ENCODE assay signal across 1 cellular context in the genomic region with DNA sequence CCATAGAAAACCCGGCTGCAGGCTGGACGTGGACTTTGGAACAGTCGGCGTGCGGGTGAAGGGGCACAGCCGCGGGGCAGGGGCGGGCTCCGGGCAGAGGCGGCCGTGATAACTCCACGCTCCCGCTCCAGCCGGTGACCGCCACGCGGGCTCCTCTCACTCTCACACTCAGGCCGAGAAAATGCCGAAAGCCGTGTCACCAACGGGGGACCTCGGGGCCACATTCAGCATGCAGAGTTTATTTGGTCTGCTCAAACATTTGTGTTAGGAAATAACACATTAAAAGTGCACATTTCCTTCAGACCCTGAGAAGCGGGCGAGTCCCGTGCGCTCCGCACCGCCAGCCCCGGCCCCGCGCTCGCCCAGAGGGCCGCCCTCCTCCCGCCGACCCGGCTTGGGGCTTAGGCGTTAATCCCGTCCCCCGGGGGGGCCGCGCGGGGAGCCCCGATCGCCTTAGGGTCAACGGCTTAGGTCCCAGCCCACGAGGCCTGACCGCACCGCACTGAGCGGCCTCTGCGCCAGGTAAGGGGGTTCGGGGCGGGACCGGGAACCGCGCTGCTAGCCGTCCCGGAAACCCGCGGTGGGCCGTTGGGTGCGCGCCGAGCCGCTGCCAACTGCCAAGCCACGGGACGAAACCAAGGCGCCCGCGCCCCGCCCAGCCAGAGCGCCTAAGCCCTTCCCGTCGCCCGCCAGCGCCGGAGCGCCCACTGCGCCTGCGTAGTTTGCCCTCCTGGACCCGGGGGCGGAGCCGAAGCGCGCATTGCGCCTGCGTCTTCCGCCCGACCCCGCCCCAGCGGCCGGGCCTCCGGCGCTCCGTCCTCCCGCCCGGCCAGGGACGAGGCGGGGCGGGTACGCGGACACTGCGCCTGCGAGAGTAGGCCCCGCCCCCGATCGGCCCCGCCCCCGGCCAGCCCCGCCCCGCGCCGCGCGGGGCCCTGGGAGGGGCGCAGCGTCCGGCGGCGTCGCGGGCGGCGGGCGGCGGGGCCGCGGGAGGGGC.
TF ChIP-seq lines count a peak whose summit lies in the region.

A gene with protein sequence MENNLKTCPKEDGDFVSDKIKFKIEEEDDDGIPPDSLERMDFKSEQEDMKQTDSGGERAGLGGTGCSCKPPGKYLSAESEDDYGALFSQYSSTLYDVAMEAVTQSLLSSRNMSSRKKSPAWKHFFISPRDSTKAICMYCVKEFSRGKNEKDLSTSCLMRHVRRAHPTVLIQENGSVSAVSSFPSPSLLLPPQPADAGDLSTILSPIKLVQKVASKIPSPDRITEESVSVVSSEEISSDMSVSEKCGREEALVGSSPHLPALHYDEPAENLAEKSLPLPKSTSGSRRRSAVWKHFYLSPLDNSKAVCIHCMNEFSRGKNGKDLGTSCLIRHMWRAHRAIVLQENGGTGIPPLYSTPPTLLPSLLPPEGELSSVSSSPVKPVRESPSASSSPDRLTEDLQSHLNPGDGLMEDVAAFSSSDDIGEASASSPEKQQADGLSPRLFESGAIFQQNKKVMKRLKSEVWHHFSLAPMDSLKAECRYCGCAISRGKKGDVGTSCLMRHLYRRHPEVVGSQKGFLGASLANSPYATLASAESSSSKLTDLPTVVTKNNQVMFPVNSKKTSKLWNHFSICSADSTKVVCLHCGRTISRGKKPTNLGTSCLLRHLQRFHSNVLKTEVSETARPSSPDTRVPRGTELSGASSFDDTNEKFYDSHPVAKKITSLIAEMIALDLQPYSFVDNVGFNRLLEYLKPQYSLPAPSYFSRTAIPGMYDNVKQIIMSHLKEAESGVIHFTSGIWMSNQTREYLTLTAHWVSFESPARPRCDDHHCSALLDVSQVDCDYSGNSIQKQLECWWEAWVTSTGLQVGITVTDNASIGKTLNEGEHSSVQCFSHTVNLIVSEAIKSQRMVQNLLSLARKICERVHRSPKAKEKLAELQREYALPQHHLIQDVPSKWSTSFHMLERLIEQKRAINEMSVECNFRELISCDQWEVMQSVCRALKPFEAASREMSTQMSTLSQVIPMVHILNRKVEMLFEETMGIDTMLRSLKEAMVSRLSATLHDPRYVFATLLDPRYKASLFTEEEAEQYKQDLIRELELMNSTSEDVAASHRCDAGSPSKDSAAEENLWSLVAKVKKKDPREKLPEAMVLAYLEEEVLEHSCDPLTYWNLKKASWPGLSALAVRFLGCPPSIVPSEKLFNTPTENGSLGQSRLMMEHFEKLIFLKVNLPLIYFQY (plus strand): TSS at position 947 of the 997 bp plus-strand sequence. CDS start 29,819 bp downstream, outside the sequence.

TF ChIP-seq in HepG2, 621 proteins besides CTCF, POLR2A, EP300 and RAD21 (continued from another document and continues in another):
- TF ChIP-seq, protein P1, sequence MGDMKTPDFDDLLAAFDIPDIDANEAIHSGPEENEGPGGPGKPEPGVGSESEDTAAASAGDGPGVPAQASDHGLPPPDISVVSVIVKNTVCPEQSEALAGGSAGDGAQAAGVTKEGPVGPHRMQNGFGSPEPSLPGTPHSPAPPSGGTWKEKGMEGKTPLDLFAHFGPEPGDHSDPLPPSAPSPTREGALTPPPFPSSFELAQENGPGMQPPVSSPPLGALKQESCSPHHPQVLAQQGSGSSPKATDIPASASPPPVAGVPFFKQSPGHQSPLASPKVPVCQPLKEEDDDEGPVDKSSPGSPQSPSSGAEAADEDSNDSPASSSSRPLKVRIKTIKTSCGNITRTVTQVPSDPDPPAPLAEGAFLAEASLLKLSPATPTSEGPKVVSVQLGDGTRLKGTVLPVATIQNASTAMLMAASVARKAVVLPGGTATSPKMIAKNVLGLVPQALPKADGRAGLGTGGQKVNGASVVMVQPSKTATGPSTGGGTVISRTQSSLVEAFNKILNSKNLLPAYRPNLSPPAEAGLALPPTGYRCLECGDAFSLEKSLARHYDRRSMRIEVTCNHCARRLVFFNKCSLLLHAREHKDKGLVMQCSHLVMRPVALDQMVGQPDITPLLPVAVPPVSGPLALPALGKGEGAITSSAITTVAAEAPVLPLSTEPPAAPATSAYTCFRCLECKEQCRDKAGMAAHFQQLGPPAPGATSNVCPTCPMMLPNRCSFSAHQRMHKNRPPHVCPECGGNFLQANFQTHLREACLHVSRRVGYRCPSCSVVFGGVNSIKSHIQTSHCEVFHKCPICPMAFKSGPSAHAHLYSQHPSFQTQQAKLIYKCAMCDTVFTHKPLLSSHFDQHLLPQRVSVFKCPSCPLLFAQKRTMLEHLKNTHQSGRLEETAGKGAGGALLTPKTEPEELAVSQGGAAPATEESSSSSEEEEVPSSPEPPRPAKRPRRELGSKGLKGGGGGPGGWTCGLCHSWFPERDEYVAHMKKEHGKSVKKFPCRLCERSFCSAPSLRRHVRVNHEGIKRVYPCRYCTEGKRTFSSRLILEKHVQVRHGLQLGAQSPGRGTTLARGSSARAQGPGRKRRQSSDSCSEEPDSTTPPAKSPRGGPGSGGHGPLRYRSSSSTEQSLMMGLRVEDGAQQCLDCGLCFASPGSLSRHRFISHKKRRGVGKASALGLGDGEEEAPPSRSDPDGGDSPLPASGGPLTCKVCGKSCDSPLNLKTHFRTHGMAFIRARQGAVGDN (CRISPR knock-in tag; IDR thresholded peaks at IDR 0.05): peak; percentile 92
- TF ChIP-seq ZNF33A (CRISPR knock-in tag; IDR thresholded peaks at IDR 0.05; ENCODE audit: borderline replicate concordance): 0 out of 2 replicates have a peak, but pooled peaks have one; percentile 41
- no peak for TF ChIP-seq DPF2 (CRISPR knock-in tag; IDR thresholded peaks at IDR 0.05; ENCODE audit: borderline replicate concordance, low read depth)
- TF ChIP-seq GATA4 (IDR thresholded peaks at IDR 0.05; ENCODE audit: borderline replicate concordance, low read depth): peak; percentile 33; the same call in 1 of the 2 replicates
- TF ChIP-seq, protein P2, sequence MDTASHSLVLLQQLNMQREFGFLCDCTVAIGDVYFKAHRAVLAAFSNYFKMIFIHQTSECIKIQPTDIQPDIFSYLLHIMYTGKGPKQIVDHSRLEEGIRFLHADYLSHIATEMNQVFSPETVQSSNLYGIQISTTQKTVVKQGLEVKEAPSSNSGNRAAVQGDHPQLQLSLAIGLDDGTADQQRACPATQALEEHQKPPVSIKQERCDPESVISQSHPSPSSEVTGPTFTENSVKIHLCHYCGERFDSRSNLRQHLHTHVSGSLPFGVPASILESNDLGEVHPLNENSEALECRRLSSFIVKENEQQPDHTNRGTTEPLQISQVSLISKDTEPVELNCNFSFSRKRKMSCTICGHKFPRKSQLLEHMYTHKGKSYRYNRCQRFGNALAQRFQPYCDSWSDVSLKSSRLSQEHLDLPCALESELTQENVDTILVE (CRISPR knock-in tag; IDR thresholded peaks at IDR 0.05): peak; percentile 71; the same call in 1 of the 2 replicates
- TF ChIP-seq, protein P3, sequence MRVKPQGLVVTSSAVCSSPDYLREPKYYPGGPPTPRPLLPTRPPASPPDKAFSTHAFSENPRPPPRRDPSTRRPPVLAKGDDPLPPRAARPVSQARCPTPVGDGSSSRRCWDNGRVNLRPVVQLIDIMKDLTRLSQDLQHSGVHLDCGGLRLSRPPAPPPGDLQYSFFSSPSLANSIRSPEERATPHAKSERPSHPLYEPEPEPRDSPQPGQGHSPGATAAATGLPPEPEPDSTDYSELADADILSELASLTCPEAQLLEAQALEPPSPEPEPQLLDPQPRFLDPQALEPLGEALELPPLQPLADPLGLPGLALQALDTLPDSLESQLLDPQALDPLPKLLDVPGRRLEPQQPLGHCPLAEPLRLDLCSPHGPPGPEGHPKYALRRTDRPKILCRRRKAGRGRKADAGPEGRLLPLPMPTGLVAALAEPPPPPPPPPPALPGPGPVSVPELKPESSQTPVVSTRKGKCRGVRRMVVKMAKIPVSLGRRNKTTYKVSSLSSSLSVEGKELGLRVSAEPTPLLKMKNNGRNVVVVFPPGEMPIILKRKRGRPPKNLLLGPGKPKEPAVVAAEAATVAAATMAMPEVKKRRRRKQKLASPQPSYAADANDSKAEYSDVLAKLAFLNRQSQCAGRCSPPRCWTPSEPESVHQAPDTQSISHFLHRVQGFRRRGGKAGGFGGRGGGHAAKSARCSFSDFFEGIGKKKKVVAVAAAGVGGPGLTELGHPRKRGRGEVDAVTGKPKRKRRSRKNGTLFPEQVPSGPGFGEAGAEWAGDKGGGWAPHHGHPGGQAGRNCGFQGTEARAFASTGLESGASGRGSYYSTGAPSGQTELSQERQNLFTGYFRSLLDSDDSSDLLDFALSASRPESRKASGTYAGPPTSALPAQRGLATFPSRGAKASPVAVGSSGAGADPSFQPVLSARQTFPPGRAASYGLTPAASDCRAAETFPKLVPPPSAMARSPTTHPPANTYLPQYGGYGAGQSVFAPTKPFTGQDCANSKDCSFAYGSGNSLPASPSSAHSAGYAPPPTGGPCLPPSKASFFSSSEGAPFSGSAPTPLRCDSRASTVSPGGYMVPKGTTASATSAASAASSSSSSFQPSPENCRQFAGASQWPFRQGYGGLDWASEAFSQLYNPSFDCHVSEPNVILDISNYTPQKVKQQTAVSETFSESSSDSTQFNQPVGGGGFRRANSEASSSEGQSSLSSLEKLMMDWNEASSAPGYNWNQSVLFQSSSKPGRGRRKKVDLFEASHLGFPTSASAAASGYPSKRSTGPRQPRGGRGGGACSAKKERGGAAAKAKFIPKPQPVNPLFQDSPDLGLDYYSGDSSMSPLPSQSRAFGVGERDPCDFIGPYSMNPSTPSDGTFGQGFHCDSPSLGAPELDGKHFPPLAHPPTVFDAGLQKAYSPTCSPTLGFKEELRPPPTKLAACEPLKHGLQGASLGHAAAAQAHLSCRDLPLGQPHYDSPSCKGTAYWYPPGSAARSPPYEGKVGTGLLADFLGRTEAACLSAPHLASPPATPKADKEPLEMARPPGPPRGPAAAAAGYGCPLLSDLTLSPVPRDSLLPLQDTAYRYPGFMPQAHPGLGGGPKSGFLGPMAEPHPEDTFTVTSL (CRISPR knock-in tag; IDR thresholded peaks at IDR 0.05; ENCODE audit: borderline replicate concordance): peak; percentile 51; the same call in 1 of the 2 replicates
- peak; percentile 65 for TF ChIP-seq ZMYM2 (CRISPR knock-in tag; IDR thresholded peaks at IDR 0.05)
- TF ChIP-seq, protein P4, sequence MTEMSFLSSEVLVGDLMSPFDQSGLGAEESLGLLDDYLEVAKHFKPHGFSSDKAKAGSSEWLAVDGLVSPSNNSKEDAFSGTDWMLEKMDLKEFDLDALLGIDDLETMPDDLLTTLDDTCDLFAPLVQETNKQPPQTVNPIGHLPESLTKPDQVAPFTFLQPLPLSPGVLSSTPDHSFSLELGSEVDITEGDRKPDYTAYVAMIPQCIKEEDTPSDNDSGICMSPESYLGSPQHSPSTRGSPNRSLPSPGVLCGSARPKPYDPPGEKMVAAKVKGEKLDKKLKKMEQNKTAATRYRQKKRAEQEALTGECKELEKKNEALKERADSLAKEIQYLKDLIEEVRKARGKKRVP (CRISPR knock-in tag; IDR thresholded peaks at IDR 0.05): no peak
- TF ChIP-seq ZNF501 (CRISPR knock-in tag; IDR thresholded peaks at IDR 0.05): peak; percentile 88
- no peak for TF ChIP-seq JUND (CRISPR knock-in tag; IDR thresholded peaks at IDR 0.05)
- no peak for TF ChIP-seq PAWR (CRISPR knock-in tag; IDR thresholded peaks at IDR 0.05; ENCODE audit: borderline replicate concordance)
- no peak for TF ChIP-seq TGIF2 (CRISPR knock-in tag; IDR thresholded peaks at IDR 0.05)
- TF ChIP-seq, protein P5, sequence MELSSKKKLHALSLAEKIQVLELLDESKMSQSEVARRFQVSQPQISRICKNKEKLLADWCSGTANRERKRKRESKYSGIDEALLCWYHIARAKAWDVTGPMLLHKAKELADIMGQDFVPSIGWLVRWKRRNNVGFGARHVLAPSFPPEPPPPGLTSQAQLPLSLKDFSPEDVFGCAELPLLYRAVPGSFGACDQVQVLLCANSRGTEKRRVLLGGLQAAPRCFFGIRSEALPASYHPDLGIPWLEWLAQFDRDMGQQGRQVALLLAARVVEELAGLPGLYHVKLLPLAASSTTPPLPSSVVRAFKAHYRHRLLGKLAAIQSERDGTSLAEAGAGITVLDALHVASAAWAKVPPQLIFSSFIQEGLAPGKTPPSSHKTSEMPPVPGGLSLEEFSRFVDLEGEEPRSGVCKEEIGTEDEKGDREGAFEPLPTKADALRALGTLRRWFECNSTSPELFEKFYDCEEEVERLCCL (CRISPR knock-in tag; IDR thresholded peaks at IDR 0.05; ENCODE audit: borderline replicate concordance): no peak
- TF ChIP-seq SMARCC2 (IDR thresholded peaks at IDR 0.05): no peak
- TF ChIP-seq SKI (IDR thresholded peaks at IDR 0.05; ENCODE audit: partially characterized antibody): no peak
- TF ChIP-seq ZNF672 (CRISPR knock-in tag; IDR thresholded peaks at IDR 0.05): no peak
- no peak for TF ChIP-seq FOXO1 (CRISPR knock-in tag; IDR thresholded peaks at IDR 0.05)
- peak; percentile 63; the same call in 1 of the 2 replicates for TF ChIP-seq ZNF614 (CRISPR knock-in tag; IDR thresholded peaks at IDR 0.05; ENCODE audit: borderline replicate concordance)
- TF ChIP-seq SIX1 (CRISPR knock-in tag; IDR thresholded peaks at IDR 0.05; ENCODE audit: borderline replicate concordance): no peak
- no peak for TF ChIP-seq SRSF4 (IDR thresholded peaks at IDR 0.05; ENCODE audit: low read depth, low read length, poor library complexity, severe bottlenecking)
- no peak for TF ChIP-seq CBX2 (IDR thresholded peaks at IDR 0.05; ENCODE audit: low read depth, low read length)
- no peak for TF ChIP-seq CBX2 (CRISPR knock-in tag; IDR thresholded peaks at IDR 0.05; ENCODE audit: low read depth)
- no peak for TF ChIP-seq ATM (IDR thresholded peaks at IDR 0.05; ENCODE audit: borderline replicate concordance)
- no peak for TF ChIP-seq MATR3 (CRISPR knock-in tag; IDR thresholded peaks at IDR 0.05)
- no peak for TF ChIP-seq AGO1 (IDR thresholded peaks at IDR 0.05; ENCODE audit: low read depth, low read length, poor library complexity, severe bottlenecking)
- TF ChIP-seq ZNF792 (CRISPR knock-in tag; IDR thresholded peaks at IDR 0.05): 0 out of 2 replicates have a peak, but pooled peaks have one; percentile 34
- TF ChIP-seq HNRNPL (IDR thresholded peaks at IDR 0.05; ENCODE audit: low read depth, low read length): no peak
- no peak for TF ChIP-seq ZNF570 (CRISPR knock-in tag; IDR thresholded peaks at IDR 0.05; ENCODE audit: borderline replicate concordance)
- TF ChIP-seq PRMT3 (CRISPR knock-in tag; IDR thresholded peaks at IDR 0.05; ENCODE audit: borderline replicate concordance, low read depth): no peak
- no peak for TF ChIP-seq CHD4 (IDR thresholded peaks at IDR 0.05; ENCODE audit: borderline replicate concordance, low read length)
- no peak for TF ChIP-seq MEF2D (CRISPR knock-in tag; IDR thresholded peaks at IDR 0.05)
- peak; percentile 75; the same call in 1 of the 2 replicates for TF ChIP-seq ZNF329 (CRISPR knock-in tag; IDR thresholded peaks at IDR 0.05; ENCODE audit: low read depth)
